Comparison of ENCODE assay signal across 1 cellular context in genomic region chr22:49961601-49962011, GRCh38.
A peak's percentile ranks its signal among the peaks of the same experiment; 100 is the strongest.
TF ChIP-seq lines count a peak whose summit lies in the region.

No MANE protein-coding gene starts in this region.

TF ChIP-seq in HepG2, 621 proteins besides CTCF, POLR2A, EP300 and RAD21 (continues in another document):
- no peak for TF ChIP-seq GATA4 (IDR thresholded peaks at IDR 0.05; ENCODE audit: borderline replicate concordance, low read depth)
- no peak for TF ChIP-seq ZNF414 (CRISPR knock-in tag; IDR thresholded peaks at IDR 0.05)
- peak; percentile 33 for TF ChIP-seq SAP130 (CRISPR knock-in tag; IDR thresholded peaks at IDR 0.05; ENCODE audit: low read depth)
- TF ChIP-seq ZNF724P (CRISPR knock-in tag; IDR thresholded peaks at IDR 0.05; ENCODE audit: borderline replicate concordance) = no peak
- TF ChIP-seq ATF7 (IDR thresholded peaks at IDR 0.05) = no peak
- no peak for TF ChIP-seq ATF7 (CRISPR knock-in tag; IDR thresholded peaks at IDR 0.05)
- no peak for TF ChIP-seq CCDC6 (CRISPR knock-in tag; IDR thresholded peaks at IDR 0.05)
- TF ChIP-seq ZNF136 (CRISPR knock-in tag; IDR thresholded peaks at IDR 0.05; ENCODE audit: low read depth) = no peak
- TF ChIP-seq, protein P1, sequence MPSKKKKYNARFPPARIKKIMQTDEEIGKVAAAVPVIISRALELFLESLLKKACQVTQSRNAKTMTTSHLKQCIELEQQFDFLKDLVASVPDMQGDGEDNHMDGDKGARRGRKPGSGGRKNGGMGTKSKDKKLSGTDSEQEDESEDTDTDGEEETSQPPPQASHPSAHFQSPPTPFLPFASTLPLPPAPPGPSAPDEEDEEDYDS (CRISPR knock-in tag; IDR thresholded peaks at IDR 0.05) = no peak
- TF ChIP-seq ZNF224 (CRISPR knock-in tag; IDR thresholded peaks at IDR 0.05) = 0 out of 2 replicates have a peak, but pooled peaks have one; percentile 72
- TF ChIP-seq, protein P2, sequence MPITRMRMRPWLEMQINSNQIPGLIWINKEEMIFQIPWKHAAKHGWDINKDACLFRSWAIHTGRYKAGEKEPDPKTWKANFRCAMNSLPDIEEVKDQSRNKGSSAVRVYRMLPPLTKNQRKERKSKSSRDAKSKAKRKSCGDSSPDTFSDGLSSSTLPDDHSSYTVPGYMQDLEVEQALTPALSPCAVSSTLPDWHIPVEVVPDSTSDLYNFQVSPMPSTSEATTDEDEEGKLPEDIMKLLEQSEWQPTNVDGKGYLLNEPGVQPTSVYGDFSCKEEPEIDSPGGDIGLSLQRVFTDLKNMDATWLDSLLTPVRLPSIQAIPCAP (CRISPR knock-in tag; IDR thresholded peaks at IDR 0.05; ENCODE audit: low read depth) = no peak
- TF ChIP-seq ZSCAN31 (CRISPR knock-in tag; IDR thresholded peaks at IDR 0.05; ENCODE audit: low read depth) = no peak
- peak; percentile 27; the same call in 1 of the 2 replicates for TF ChIP-seq LBX2 (CRISPR knock-in tag; IDR thresholded peaks at IDR 0.05; ENCODE audit: borderline replicate concordance)
- TF ChIP-seq ZSCAN21 (CRISPR knock-in tag; IDR thresholded peaks at IDR 0.05; ENCODE audit: borderline replicate concordance) = peak; percentile 50; the same call in 1 of the 2 replicates
- TF ChIP-seq TEAD3 (CRISPR knock-in tag; optimal IDR thresholded peaks at IDR 0.05; ENCODE audit: borderline replicate concordance) = no peak
- TF ChIP-seq KMT2A (CRISPR knock-in tag; IDR thresholded peaks at IDR 0.05) = no peak; the same call in 1 of the 2 replicates
- TF ChIP-seq, protein P3, sequence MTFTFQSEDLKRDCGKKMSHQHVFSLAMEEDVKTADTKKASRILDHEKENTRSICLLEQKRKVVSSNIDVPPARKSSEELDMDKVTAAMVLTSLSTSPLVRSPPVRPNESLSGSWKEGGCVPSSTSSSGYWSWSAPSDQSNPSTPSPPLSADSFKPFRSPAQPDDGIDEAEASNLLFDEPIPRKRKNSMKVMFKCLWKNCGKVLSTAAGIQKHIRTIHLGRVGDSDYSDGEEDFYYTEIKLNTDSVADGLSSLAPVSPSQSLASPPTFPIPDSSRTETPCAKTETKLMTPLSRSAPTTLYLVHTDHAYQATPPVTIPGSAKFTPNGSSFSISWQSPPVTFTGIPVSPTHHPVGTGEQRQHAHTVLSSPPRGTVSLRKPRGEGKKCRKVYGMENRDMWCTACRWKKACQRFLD (CRISPR knock-in tag; IDR thresholded peaks at IDR 0.05; ENCODE audit: borderline replicate concordance) = no peak
- TF ChIP-seq THAP11 (CRISPR knock-in tag; IDR thresholded peaks at IDR 0.05) = no peak
- TF ChIP-seq PTBP1 (IDR thresholded peaks at IDR 0.05; ENCODE audit: low read depth, low read length, poor library complexity, severe bottlenecking) = no peak
- TF ChIP-seq ZNF687 (CRISPR knock-in tag; IDR thresholded peaks at IDR 0.05) = peak; percentile 48
- TF ChIP-seq, protein P4, sequence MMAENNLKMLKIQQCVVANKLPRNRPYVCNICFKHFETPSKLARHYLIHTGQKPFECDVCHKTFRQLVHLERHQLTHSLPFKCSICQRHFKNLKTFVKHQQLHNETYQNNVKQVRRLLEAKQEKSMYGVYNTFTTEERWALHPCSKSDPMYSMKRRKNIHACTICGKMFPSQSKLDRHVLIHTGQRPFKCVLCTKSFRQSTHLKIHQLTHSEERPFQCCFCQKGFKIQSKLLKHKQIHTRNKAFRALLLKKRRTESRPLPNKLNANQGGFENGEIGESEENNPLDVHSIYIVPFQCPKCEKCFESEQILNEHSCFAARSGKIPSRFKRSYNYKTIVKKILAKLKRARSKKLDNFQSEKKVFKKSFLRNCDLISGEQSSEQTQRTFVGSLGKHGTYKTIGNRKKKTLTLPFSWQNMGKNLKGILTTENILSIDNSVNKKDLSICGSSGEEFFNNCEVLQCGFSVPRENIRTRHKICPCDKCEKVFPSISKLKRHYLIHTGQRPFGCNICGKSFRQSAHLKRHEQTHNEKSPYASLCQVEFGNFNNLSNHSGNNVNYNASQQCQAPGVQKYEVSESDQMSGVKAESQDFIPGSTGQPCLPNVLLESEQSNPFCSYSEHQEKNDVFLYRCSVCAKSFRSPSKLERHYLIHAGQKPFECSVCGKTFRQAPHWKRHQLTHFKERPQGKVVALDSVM (CRISPR knock-in tag; IDR thresholded peaks at IDR 0.05) = 0 out of 2 replicates have a peak, but pooled peaks have one; percentile 6
- 0 out of 2 replicates have a peak, but pooled peaks have one; percentile 27 for TF ChIP-seq ZNF333 (CRISPR knock-in tag; IDR thresholded peaks at IDR 0.05; ENCODE audit: borderline replicate concordance)
- TF ChIP-seq, protein P5, sequence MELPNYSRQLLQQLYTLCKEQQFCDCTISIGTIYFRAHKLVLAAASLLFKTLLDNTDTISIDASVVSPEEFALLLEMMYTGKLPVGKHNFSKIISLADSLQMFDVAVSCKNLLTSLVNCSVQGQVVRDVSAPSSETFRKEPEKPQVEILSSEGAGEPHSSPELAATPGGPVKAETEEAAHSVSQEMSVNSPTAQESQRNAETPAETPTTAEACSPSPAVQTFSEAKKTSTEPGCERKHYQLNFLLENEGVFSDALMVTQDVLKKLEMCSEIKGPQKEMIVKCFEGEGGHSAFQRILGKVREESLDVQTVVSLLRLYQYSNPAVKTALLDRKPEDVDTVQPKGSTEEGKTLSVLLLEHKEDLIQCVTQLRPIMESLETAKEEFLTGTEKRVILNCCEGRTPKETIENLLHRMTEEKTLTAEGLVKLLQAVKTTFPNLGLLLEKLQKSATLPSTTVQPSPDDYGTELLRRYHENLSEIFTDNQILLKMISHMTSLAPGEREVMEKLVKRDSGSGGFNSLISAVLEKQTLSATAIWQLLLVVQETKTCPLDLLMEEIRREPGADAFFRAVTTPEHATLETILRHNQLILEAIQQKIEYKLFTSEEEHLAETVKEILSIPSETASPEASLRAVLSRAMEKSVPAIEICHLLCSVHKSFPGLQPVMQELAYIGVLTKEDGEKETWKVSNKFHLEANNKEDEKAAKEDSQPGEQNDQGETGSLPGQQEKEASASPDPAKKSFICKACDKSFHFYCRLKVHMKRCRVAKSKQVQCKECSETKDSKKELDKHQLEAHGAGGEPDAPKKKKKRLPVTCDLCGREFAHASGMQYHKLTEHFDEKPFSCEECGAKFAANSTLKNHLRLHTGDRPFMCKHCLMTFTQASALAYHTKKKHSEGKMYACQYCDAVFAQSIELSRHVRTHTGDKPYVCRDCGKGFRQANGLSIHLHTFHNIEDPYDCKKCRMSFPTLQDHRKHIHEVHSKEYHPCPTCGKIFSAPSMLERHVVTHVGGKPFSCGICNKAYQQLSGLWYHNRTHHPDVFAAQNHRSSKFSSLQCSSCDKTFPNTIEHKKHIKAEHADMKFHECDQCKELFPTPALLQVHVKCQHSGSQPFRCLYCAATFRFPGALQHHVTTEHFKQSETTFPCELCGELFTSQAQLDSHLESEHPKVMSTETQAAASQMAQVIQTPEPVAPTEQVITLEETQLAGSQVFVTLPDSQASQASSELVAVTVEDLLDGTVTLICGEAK (IDR thresholded peaks at IDR 0.05) = no peak
- TF ChIP-seq, protein P5 (CRISPR knock-in tag; IDR thresholded peaks at IDR 0.05) = peak; percentile 52; the same call in 1 of the 2 replicates
- 0 out of 2 replicates have a peak, but pooled peaks have one; percentile 14 for TF ChIP-seq ZNF768 (CRISPR knock-in tag; IDR thresholded peaks at IDR 0.05)
- 0 out of 2 replicates have a peak, but pooled peaks have one; percentile 52 for TF ChIP-seq KAT7 (CRISPR knock-in tag; IDR thresholded peaks at IDR 0.05; ENCODE audit: borderline replicate concordance)
- TF ChIP-seq GLMP (CRISPR knock-in tag; IDR thresholded peaks at IDR 0.05; ENCODE audit: borderline replicate concordance) = no peak
- peak; percentile 42; the same call in 1 of the 2 replicates for TF ChIP-seq GABPB1 (CRISPR knock-in tag; IDR thresholded peaks at IDR 0.05)
- TF ChIP-seq MEIS1 (CRISPR knock-in tag; IDR thresholded peaks at IDR 0.05; ENCODE audit: borderline replicate concordance) = no peak
- TF ChIP-seq GATAD1 (CRISPR knock-in tag; IDR thresholded peaks at IDR 0.05) = peak; percentile 18; the same call in 1 of the 2 replicates
- TF ChIP-seq ZNF709 (CRISPR knock-in tag; IDR thresholded peaks at IDR 0.05) = peak; percentile 17; the same call in 1 of the 2 replicates
- TF ChIP-seq NFE2L1 (CRISPR knock-in tag; IDR thresholded peaks at IDR 0.05; ENCODE audit: borderline replicate concordance) = no peak
- TF ChIP-seq ZFX (CRISPR knock-in tag; IDR thresholded peaks at IDR 0.05; ENCODE audit: low read depth) = peak; percentile 28; the same call in 1 of the 2 replicates
- TF ChIP-seq, protein P6, sequence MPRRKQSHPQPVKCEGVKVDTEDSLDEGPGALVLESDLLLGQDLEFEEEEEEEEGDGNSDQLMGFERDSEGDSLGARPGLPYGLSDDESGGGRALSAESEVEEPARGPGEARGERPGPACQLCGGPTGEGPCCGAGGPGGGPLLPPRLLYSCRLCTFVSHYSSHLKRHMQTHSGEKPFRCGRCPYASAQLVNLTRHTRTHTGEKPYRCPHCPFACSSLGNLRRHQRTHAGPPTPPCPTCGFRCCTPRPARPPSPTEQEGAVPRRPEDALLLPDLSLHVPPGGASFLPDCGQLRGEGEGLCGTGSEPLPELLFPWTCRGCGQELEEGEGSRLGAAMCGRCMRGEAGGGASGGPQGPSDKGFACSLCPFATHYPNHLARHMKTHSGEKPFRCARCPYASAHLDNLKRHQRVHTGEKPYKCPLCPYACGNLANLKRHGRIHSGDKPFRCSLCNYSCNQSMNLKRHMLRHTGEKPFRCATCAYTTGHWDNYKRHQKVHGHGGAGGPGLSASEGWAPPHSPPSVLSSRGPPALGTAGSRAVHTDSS (CRISPR knock-in tag; conservative IDR thresholded peaks at IDR 0.05) = no peak
